ENCODE assay signal across 2 cellular contexts in genomic region chr3:78066287-78066686, GRCh38.
A peak's percentile ranks its signal among the peaks of the same experiment; 100 is the strongest.
TF ChIP-seq lines count a peak whose summit lies in the region.

No MANE protein-coding gene starts in this region.

TF ChIP-seq in HepG2, 621 proteins besides CTCF, POLR2A, EP300 and RAD21:
- TF ChIP-seq LBX2 (CRISPR knock-in tag; IDR thresholded peaks at IDR 0.05; ENCODE audit: borderline replicate concordance) (no peak), STAG1 (CRISPR knock-in tag; IDR thresholded peaks at IDR 0.05) (peak; percentile 27; the same call in 1 of the 2 replicates), ARID5B (CRISPR knock-in tag; IDR thresholded peaks at IDR 0.05) (no peak), IRX3 (CRISPR knock-in tag; IDR thresholded peaks at IDR 0.05; ENCODE audit: borderline replicate concordance, low read depth) (no peak), NR1H2 (CRISPR knock-in tag; IDR thresholded peaks at IDR 0.05; ENCODE audit: borderline replicate concordance, low read depth) (no peak), GABPB1 (CRISPR knock-in tag; IDR thresholded peaks at IDR 0.05) (no peak), ZNF17 (CRISPR knock-in tag; IDR thresholded peaks at IDR 0.05) (no peak)

TF ChIP-seq in H1, 55 proteins besides CTCF, POLR2A, EP300 and RAD21:
- no peak for TF ChIP-seq CBX5 (IDR thresholded peaks at IDR 0.05; ENCODE audit: low read depth, low read length)
- no peak for TF ChIP-seq CBX8 (IDR thresholded peaks at IDR 0.05; ENCODE audit: borderline replicate concordance, low read depth, low read length)
- TF ChIP-seq KDM1A (IDR thresholded peaks at IDR 0.05; ENCODE audit: borderline replicate concordance, low read length): no peak
- no peak for TF ChIP-seq RXRA (IDR thresholded peaks at IDR 0.05; ENCODE audit: insufficient read depth, low read depth, low read length)
- no peak for TF ChIP-seq SIRT6 (IDR thresholded peaks at IDR 0.05; ENCODE audit: low read length)
- TF ChIP-seq EGR1 (IDR thresholded peaks at IDR 0.05; ENCODE audit: borderline replicate concordance, low read depth, low read length): no peak
- no peak for TF ChIP-seq ATF2 (IDR thresholded peaks at IDR 0.05; ENCODE audit: low read length)
- TF ChIP-seq E2F6 (IDR thresholded peaks at IDR 0.05): no peak
- TF ChIP-seq SP1 (IDR thresholded peaks at IDR 0.05; ENCODE audit: low read depth, low read length): no peak
- no peak for TF ChIP-seq SP4 (IDR thresholded peaks at IDR 0.05; ENCODE audit: low read length)
- TF ChIP-seq RNF2 (IDR thresholded peaks at IDR 0.05; ENCODE audit: borderline replicate concordance, low read depth, low read length, missing control alignments, poor library complexity, severe bottlenecking): no peak
- no peak for TF ChIP-seq NRF1 (IDR thresholded peaks at IDR 0.05; ENCODE audit: low read depth, low read length)
- no peak for TF ChIP-seq CHD2 (IDR thresholded peaks at IDR 0.05; ENCODE audit: low read length)
- no peak for TF ChIP-seq CEBPB (IDR thresholded peaks at IDR 0.05; ENCODE audit: low read depth, low read length)
- TF ChIP-seq SUZ12 (IDR thresholded peaks at IDR 0.05; ENCODE audit: low read length): no peak
- TF ChIP-seq USF2 (IDR thresholded peaks at IDR 0.05; ENCODE audit: low read length): no peak
- TF ChIP-seq PHF8 (conservative IDR thresholded peaks at IDR 0.05; ENCODE audit: low read depth, low read length): no peak
- TF ChIP-seq HDAC6 (IDR thresholded peaks at IDR 0.05; ENCODE audit: low read depth, low read length): no peak
- no peak for TF ChIP-seq JUN (IDR thresholded peaks at IDR 0.05; ENCODE audit: low read depth, low read length)
